25 cellular contexts compared by ENCODE assay signal in genomic region chr4:113256946-113257345, GRCh38.
DNase-seq lines count a peak whose midpoint lies in the region; ATAC-seq and TF ChIP-seq lines count a peak whose summit lies in the region.
"Had no signal": no experiment of that assay in that cellular context is flagged by ENCODE, and none has a peak within 500 bp of the region (broad histone marks: within the 10 kb centered on the region; RNA-seq: fewer than 3 reads in every experiment).

No MANE protein-coding gene starts in this region.

- DNase-seq in AG08395 (ENCODE audit: low spot score) (peak; percentile 73), ELR (ENCODE audit: low read depth) (peak; percentile 12), SK-N-MC (ENCODE audit: low read depth, low spot score) (no peak), fibroblast of pulmonary artery (ENCODE audit: low read depth) (peak; percentile 18), esophagus muscularis mucosa (ENCODE audit: extremely low spot score) (no peak), aorta (no peak)
- DNase-seq: activated CD4-positive, alpha-beta T cell treated with anti-CD3 and anti-CD28 coated beads, Interleukin-2, amount 10 ng/mL, durations not matched to agents 7 days and 5 days; activated naive CD4-positive, alpha-beta T cell; activated T-cell treated with anti-CD3 and anti-CD28 coated beads, Interleukin-2, amount 50 U/mL, for 48 hours; adrenal gland; DMS 273 treated with DMSO at 0.1 percent for 48 hours; effector memory CD4-positive, alpha-beta T cell; GOT3; hippocampal formation; MV-4-11; naive thymus-derived CD4-positive, alpha-beta T cell; NCI-H2227 treated with DMSO at 0.1 percent for 48 hours; NCI-H748 treated with DMSO at 0.1 percent for 48 hours; stimulated activated CD4-positive, alpha-beta T cell treated with anti-CD3 and anti-CD28 coated beads, Interleukin-4, amount 100 ng/mL, for 1 hour; stimulated activated naive CD4-positive, alpha-beta T cell had no signal

- H3K4me1 ChIP-seq in esophagus muscularis mucosa = no peaks in the 10 kb centered on the region
- H3K4me1 ChIP-seq in aorta (ENCODE audit: control insufficient read depth in 1 of 2, insufficient read depth in 2 of 2, low read length in 2 of 2) = no peaks in the 10 kb centered on the region
- H3K4me1 ChIP-seq: adrenal gland had no signal

- ATAC-seq in GM21360 (IDR thresholded peaks at IDR 0.05; ENCODE audit: unreplicated experiment) (no peak), HG03025 (IDR thresholded peaks at IDR 0.05; ENCODE audit: low FRiP score, unreplicated experiment) (no peak), aorta (ENCODE audit: low FRiP score) (no peak)
- ATAC-seq: left lobe of liver; naive thymus-derived CD4-positive, alpha-beta T cell had no signal

- intact Hi-C loops in esophagus muscularis mucosa (cut with DNase I) = no loop called here
- intact Hi-C loops in aorta (cut with DNase I) = no loop called here

- TF ChIP-seq POLR2A in esophagus muscularis mucosa (IDR thresholded peaks at IDR 0.05; ENCODE audit: low read depth) = no peak

- peak overlapping the region; percentile 61 for H3K27ac ChIP-seq in SK-N-MC
- H3K27ac ChIP-seq in esophagus muscularis mucosa (replicated peaks in 1 of 4) = no peak overlapping the region
- no peak overlapping the region for H3K27ac ChIP-seq in aorta (ENCODE audit: low read depth in 1 of 2, low read length in 2 of 2)
- H3K27ac ChIP-seq: adrenal gland, thoracic aorta, VCaP had no signal

- TF ChIP-seq EP300 in esophagus muscularis mucosa (IDR thresholded peaks at IDR 0.05) = no peak

- H3K9me3 ChIP-seq in SK-N-MC (ENCODE audit: low read depth, low read length) (no peaks in the 10 kb centered on the region), esophagus muscularis mucosa (no peaks in the 10 kb centered on the region), aorta (ENCODE audit: control insufficient read depth, low read length) (peaks cover 2% of the 10 kb centered on the region)
- H3K9me3 ChIP-seq: adrenal gland, thoracic aorta had no signal

- WGBS in esophagus muscularis mucosa = 81% methylated on average over 5 of the region's 5 CpGs
- 79 to 82% methylated on average over 5 of the region's 5 CpGs for WGBS in aorta, 2 donors

- no peak overlapping the region for H3K9ac ChIP-seq in SK-N-MC (ENCODE audit: insufficient read length)

- H3K36me3 ChIP-seq in SK-N-MC (ENCODE audit: insufficient read depth, low read length) (no peaks in the 10 kb centered on the region), esophagus muscularis mucosa (peaks cover 0 to 17% (median 5%) of the 10 kb centered on the region in 4 donors), aorta (ENCODE audit: control insufficient read depth in 1 of 2, insufficient read depth in 2 of 2, low read length in 1 of 2) (peaks cover 0 to 2% of the 10 kb centered on the region in 2 donors)
- H3K36me3 ChIP-seq: thoracic aorta had no signal

- TF ChIP-seq CTCF in fibroblast of pulmonary artery (IDR thresholded peaks at IDR 0.05; ENCODE audit: low read length, missing control alignments) (no peak), esophagus muscularis mucosa (IDR thresholded peaks at IDR 0.05) (no peak)

- H3K4me3 ChIP-seq in SK-N-MC (peak overlapping the region; percentile 54), fibroblast of pulmonary artery (replicated peaks; ENCODE audit: low read depth, low read length) (no peak overlapping the region), esophagus muscularis mucosa (no peak overlapping the region), aorta (ENCODE audit: low read length in 2 of 2) (no peak overlapping the region)
- H3K4me3 ChIP-seq: adrenal gland, thoracic aorta had no signal

- H3K27me3 ChIP-seq in esophagus muscularis mucosa = no peaks in the 10 kb centered on the region
- no peaks in the 10 kb centered on the region for H3K27me3 ChIP-seq in aorta (ENCODE audit: control insufficient read depth in 1 of 2, insufficient read depth in 2 of 2, low read length in 1 of 2)
- H3K27me3 ChIP-seq: adrenal gland had no signal

Comparison
In these comparisons a context has a peak if more than half of its experiments do, and no peak if none do; other contexts are left out.
1. DNase-seq: peak in AG08395 (single experiment), ELR (single experiment) and fibroblast of pulmonary artery (single experiment); none in SK-N-MC (single experiment), esophagus muscularis mucosa (single experiment) and aorta (0 of 2).